Comparison of ENCODE assay signal across 17 cellular contexts in genomic region chr2:113391073-113391472, GRCh38.
"Had no signal": no experiment of that assay in that cellular context is flagged by ENCODE, and none has a peak within 500 bp of the region (broad histone marks: within the 10 kb centered on the region; RNA-seq: fewer than 3 reads in every experiment).

No MANE protein-coding gene starts in this region.

- H3K4me1 ChIP-seq: ascending aorta, suprapubic skin, transverse colon, vagina had no signal

- H3K9me3 Mint-ChIP-seq: activated CD4-positive, alpha-beta T cell treated with anti-CD3 and anti-CD28 coated beads, Interleukin-2, amount 10 ng/mL, durations not matched to agents 24 days and 14 days; stimulated activated naive CD8-positive, alpha-beta T cell treated with anti-CD3 and anti-CD28 coated beads, Interleukin-15, amount 100 ng/mL, for 72 hours had no signal

- H3K27ac ChIP-seq: ascending aorta, suprapubic skin, transverse colon, vagina had no signal

- H3K4me3 Mint-ChIP-seq: activated CD4-positive, alpha-beta T cell treated with anti-CD3 and anti-CD28 coated beads, Interleukin-2, amount 10 ng/mL, durations not matched to agents 24 days and 14 days had no signal

- H3K36me3 ChIP-seq: ascending aorta, esophagus squamous epithelium, heart right ventricle, left lung, suprapubic skin, transverse colon, vagina had no signal

- H3K27me3 ChIP-seq: ascending aorta, esophagus squamous epithelium, left lung, suprapubic skin, transverse colon, vagina had no signal

- H3K27ac Mint-ChIP-seq: activated CD4-positive, alpha-beta T cell treated with anti-CD3 and anti-CD28 coated beads, Interleukin-2, amount 10 ng/mL, durations not matched to agents 24 days and 14 days; activated CD8-positive, alpha-beta T cell treated with anti-CD3 and anti-CD28 coated beads, Interleukin-2, amount 10 ng/mL, durations not matched to agents 7 days and 5 days; progenitor cell of endocrine pancreas; stimulated activated naive CD8-positive, alpha-beta T cell treated with anti-CD3 and anti-CD28 coated beads, Interleukin-15, amount 100 ng/mL, for 72 hours had no signal

- H3K9me3 ChIP-seq: ascending aorta, esophagus squamous epithelium, heart right ventricle, left lung, suprapubic skin, transverse colon, vagina had no signal

- DNase-seq: activated CD4-positive, alpha-beta T cell treated with anti-CD3 and anti-CD28 coated beads, Interleukin-2, amount 10 ng/mL, durations not matched to agents 24 days and 14 days; activated CD8-positive, alpha-beta T cell treated with anti-CD3 and anti-CD28 coated beads, Interleukin-2, amount 10 ng/mL, durations not matched to agents 7 days and 5 days; activated effector memory CD4-positive, alpha-beta T cell treated with anti-CD3 and anti-CD28 coated beads, Interleukin-2, amount 50 U/mL, for 16 hours; activated naive CD4-positive, alpha-beta T cell treated with anti-CD3 and anti-CD28 coated beads, Interleukin-2, amount 50 U/mL, for 16 hours; activated T-cell treated with anti-CD3 and anti-CD28 coated beads, Interleukin-2, amount 50 U/mL, for 48 hours; effector memory CD4-positive, alpha-beta T cell; esophagus squamous epithelium; heart right ventricle; left lung; mammary epithelial cell; stimulated activated naive CD8-positive, alpha-beta T cell treated with anti-CD3 and anti-CD28 coated beads, Interleukin-15, amount 100 ng/mL, for 72 hours; transverse colon had no signal

- H3K4me3 ChIP-seq: ascending aorta, heart right ventricle, left lung, skin epidermis, suprapubic skin, transverse colon, vagina had no signal
